ENCODE assay signal across 10 cellular contexts in the genomic region with DNA sequence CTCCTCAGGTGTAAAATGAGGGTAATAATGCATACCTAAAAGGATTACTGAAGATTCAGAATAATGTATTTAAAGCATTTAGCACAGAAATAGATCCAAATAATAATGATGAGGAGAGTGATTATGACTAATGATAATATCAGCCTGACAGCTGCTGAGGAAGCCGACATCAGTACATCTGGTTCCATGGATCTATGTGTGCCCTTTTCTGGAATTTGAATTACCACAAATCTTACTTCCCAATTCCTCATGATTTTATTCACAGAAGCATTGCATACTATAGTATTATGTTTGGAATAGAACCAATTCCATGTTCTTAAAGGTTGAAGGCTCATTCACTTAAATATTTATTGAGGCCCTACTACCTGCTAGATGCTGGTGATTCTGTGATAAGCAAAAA.
"Had no signal": no experiment of that assay in that cellular context is flagged by ENCODE, and none has a peak within 500 bp of the region (broad histone marks: within the 10 kb centered on the region; RNA-seq: fewer than 3 reads in every experiment).

No MANE protein-coding gene starts in this region.

- DNase-seq: activated CD4-positive, alpha-beta T cell treated with anti-CD3 and anti-CD28 coated beads, Interleukin-2, amount 50 U/mL, for 4 hours; activated CD4-positive, CD25-positive, alpha-beta regulatory T cell treated with anti-CD3 and anti-CD28 coated beads, Interleukin-2, amount 50 U/mL, for 72 hours; activated T-cell treated with anti-CD3 and anti-CD28 coated beads, Interleukin-2, amount 50 U/mL, for 1 hour; amniotic stem cell; dorsolateral prefrontal cortex; thyroid gland had no signal

- H3K79me2 ChIP-seq: hepatocyte, parathyroid adenoma had no signal

- H3K36me3 ChIP-seq: esophagus muscularis mucosa, thyroid gland had no signal

- H3K4me3 ChIP-seq: dorsolateral prefrontal cortex, esophagus muscularis mucosa, hepatocyte, smooth muscle cell, thyroid gland had no signal

- H3K4me1 ChIP-seq: esophagus muscularis mucosa, parathyroid adenoma, thyroid gland had no signal

- H3K27me3 ChIP-seq: dorsolateral prefrontal cortex, esophagus muscularis mucosa, hepatocyte, thyroid gland had no signal

- H3K4me2 ChIP-seq: hepatocyte, smooth muscle cell had no signal

- H3K27ac ChIP-seq: dorsolateral prefrontal cortex, esophagus muscularis mucosa, hepatocyte, parathyroid adenoma, thyroid gland had no signal

- H2AFZ ChIP-seq: hepatocyte, parathyroid adenoma had no signal

- H3K9me3 ChIP-seq: esophagus muscularis mucosa, thyroid gland had no signal
